Comparison of ENCODE assay signal across 24 cellular contexts in the genomic region with DNA sequence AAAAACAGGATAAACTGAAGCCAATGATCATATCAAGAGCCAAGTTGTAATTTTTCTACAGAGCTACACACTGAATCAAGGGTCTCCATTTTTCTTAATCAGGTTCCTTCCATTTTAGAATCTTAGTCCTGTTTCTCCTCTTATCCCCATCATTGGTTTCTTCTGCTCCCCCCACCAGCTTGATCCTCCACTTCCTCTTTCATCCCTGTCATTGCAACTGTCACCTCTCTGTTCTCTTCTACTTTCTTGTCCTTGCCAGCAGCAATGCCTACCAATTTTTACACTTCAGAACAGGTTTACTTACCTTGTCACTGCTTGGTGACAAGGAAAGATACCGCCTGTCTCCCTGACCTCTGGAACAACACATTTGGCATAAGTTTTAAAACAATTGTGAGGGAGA.
DNase-seq lines count a peak whose midpoint lies in the region; ATAC-seq and TF ChIP-seq lines count a peak whose summit lies in the region.
"Had no signal": no experiment of that assay in that cellular context is flagged by ENCODE, and none has a peak within 500 bp of the region (broad histone marks: within the 10 kb centered on the region; RNA-seq: fewer than 3 reads in every experiment).

No MANE protein-coding gene starts in this region.

- TF ChIP-seq CTCF in Loucy (conservative IDR thresholded peaks at IDR 0.05; ENCODE audit: low read length): no peak
- TF ChIP-seq CTCF in WTC11 (IDR thresholded peaks at IDR 0.05): no peak

- H2AFZ ChIP-seq in Loucy (ENCODE audit: low read length): 0 out of 2 replicates have a peak overlapping the region, but pooled peaks have one; percentile 64
- H2AFZ ChIP-seq: PC-9 had no signal

- H3K9me2 ChIP-seq in Loucy (replicated peaks; ENCODE audit: low read depth, low read length): no peaks in the 10 kb centered on the region
- H3K9me2 ChIP-seq: SK-N-SH had no signal

- peak overlapping the region; percentile 42 for H3K27ac Mint-ChIP-seq in WTC11
- H3K27ac Mint-ChIP-seq: CD14-positive monocyte; T-helper 2 cell treated with Interferon-gamma antibody and Interleukin-4, amounts not matched to agents 5 μg/mL and 100 μg/mL, for 36 hours had no signal

- POLR2A ChIA-PET in WTC11 (lab: Charles Lee): no interaction called here

- no peaks in the 10 kb centered on the region for H4K20me1 ChIP-seq in BLaER1 treated with 17β-estradiol and CSF1 and Interleukin-3, amounts not matched to agents 10 nM and 100 nM
- H4K20me1 ChIP-seq in Loucy (ENCODE audit: insufficient read depth, low read length, poor library complexity, severe bottlenecking): no peaks in the 10 kb centered on the region

- no peaks in the 10 kb centered on the region for H3F3A ChIP-seq in Loucy (ENCODE audit: low read depth)

- peak overlapping the region in 9 of 11 experiments; percentile 9 to 51 (median 22); a peak in 13 of 22 replicates for H3K4me2 ChIP-seq in BLaER1 treated with 17β-estradiol and CSF1 and Interleukin-3, amounts not matched to agents 10 nM and 100 nM
- H3K4me2 ChIP-seq in Loucy (ENCODE audit: low read depth, low read length, poor library complexity, severe bottlenecking): peak overlapping the region; percentile 59
- H3K4me2 ChIP-seq: PC-9, SK-N-SH had no signal

- H3K4me3 ChIP-seq in BLaER1 treated with 17β-estradiol and CSF1 and Interleukin-3, amounts not matched to agents 10 nM and 100 nM: no peak overlapping the region
- no peak overlapping the region for H3K4me3 ChIP-seq in Loucy (ENCODE audit: low read length, poor library complexity, severe bottlenecking)
- H3K4me3 ChIP-seq: PC-9 had no signal

- H3K4me3 Mint-ChIP-seq in WTC11: no peak overlapping the region
- H3K4me3 Mint-ChIP-seq: CD14-positive monocyte; T-helper 2 cell treated with Interferon-gamma antibody and Interleukin-4, amounts not matched to agents 5 μg/mL and 100 μg/mL, for 36 hours had no signal

- H3K36me3 ChIP-seq in BLaER1 treated with 17β-estradiol and CSF1 and Interleukin-3, amounts not matched to agents 10 nM and 100 nM: no peaks in the 10 kb centered on the region
- no peaks in the 10 kb centered on the region for H3K36me3 ChIP-seq in Loucy (ENCODE audit: insufficient read depth, low read length)

- H3K9me3 ChIP-seq in BLaER1 treated with 17β-estradiol and CSF1 and Interleukin-3, amounts not matched to agents 10 nM and 100 nM (replicated peaks in 1 of 11): 0 out of 22 replicates have a peak, but pooled peaks cover 0 to 3% (median 0%) of the 10 kb centered on the region in 11 experiments
- H3K9me3 ChIP-seq in Loucy (ENCODE audit: insufficient read depth, low read depth, low read length): no peaks in the 10 kb centered on the region
- H3K9me3 ChIP-seq: SK-N-SH had no signal

- H3K36me3 Mint-ChIP-seq in WTC11: peaks cover 35% of the 10 kb centered on the region
- H3K36me3 Mint-ChIP-seq: CD14-positive monocyte had no signal

- H3K27ac ChIP-seq in BLaER1 treated with 17β-estradiol and CSF1 and Interleukin-3, amounts not matched to agents 10 nM and 100 nM: no peak overlapping the region
- H3K27ac ChIP-seq: PC-9 had no signal

- CTCF ChIA-PET in WTC11 (lab: Charles Lee): interaction anchor here (1.4 to 3.8 kb wide), 3 partner anchors 8 to 933 kb away, joined by 3 to 52 read pairs (median 10); no protein-coding TSS in a partner anchor

- no peaks in the 10 kb centered on the region for H3K27me3 Mint-ChIP-seq in WTC11 (ENCODE audit: low read depth)

- H3K27me3 ChIP-seq in BLaER1 treated with 17β-estradiol and CSF1 and Interleukin-3, amounts not matched to agents 10 nM and 100 nM: 0 out of 22 replicates have a peak, but pooled peaks cover 0 to 3% (median 0%) of the 10 kb centered on the region in 11 experiments
- no peaks in the 10 kb centered on the region for H3K27me3 ChIP-seq in Loucy (ENCODE audit: insufficient read depth, low read length, poor library complexity, severe bottlenecking)

- H3K4me1 Mint-ChIP-seq in WTC11: peaks cover 21% of the 10 kb centered on the region

- no peaks in the 10 kb centered on the region for H3K79me2 ChIP-seq in Loucy (ENCODE audit: insufficient read depth, low read length)

- H3K9ac ChIP-seq in BLaER1 treated with 17β-estradiol and CSF1 and Interleukin-3, amounts not matched to agents 10 nM and 100 nM: no peak overlapping the region
- H3K9ac ChIP-seq in Loucy (ENCODE audit: low read depth, low read length, poor library complexity, severe bottlenecking): no peak overlapping the region
- H3K9ac ChIP-seq: SK-N-SH had no signal

- DNase-seq in NOMO-1 treated with DMSO at 0.1 percent for 48 hours (lab: John Stamatoyannopoulos, UW; ENCODE audit: unreplicated experiment) (peak; percentile 78), WTC11 (ENCODE audit: low spot score) (no peak), HuH-7.5 (ENCODE audit: low spot score) (no peak)
- DNase-seq in activated naive CD4-positive, alpha-beta T cell treated with Interleukin-2 at 50 U/mL for 16 hours: no peak
- DNase-seq: AML-193; EL; KG1; NCI-H1092; NCI-H146; NCI-H2029; NCI-H345; NCI-H524; NCI-H774; NK-92 treated with Interleukin-12 subunit alpha and Interleukin-12 subunit beta, amount 100 ng/mL, for 24 hours; PC-9; RPMI8226; SHP77; SK-N-SH had no signal

- ATAC-seq in WTC11 (no peak), GM19467 (IDR thresholded peaks at IDR 0.05; ENCODE audit: unreplicated experiment) (no peak), GM19328 (IDR thresholded peaks at IDR 0.05; ENCODE audit: unreplicated experiment) (no peak)

- peaks cover 31 to 47% (median 37%) of the 10 kb centered on the region in 10 experiments for H3K4me1 ChIP-seq in BLaER1 treated with 17β-estradiol and CSF1 and Interleukin-3, amounts not matched to agents 10 nM and 100 nM
- H3K4me1 ChIP-seq in Loucy (ENCODE audit: insufficient read depth, low read length, poor library complexity, severe bottlenecking): peaks cover 14% of the 10 kb centered on the region

- H3K9me3 Mint-ChIP-seq in WTC11: no peaks in the 10 kb centered on the region
- H3K9me3 Mint-ChIP-seq: T-helper 2 cell treated with Interferon-gamma antibody and Interleukin-4, amounts not matched to agents 5 μg/mL and 100 μg/mL, for 36 hours had no signal

TF ChIP-seq in WTC11, 78 proteins besides CTCF, POLR2A, EP300 and RAD21:
- TF ChIP-seq JUN (CRISPR knock-in tag; IDR thresholded peaks at IDR 0.05) (no peak), ZNF512 (CRISPR knock-in tag; IDR thresholded peaks at IDR 0.05; ENCODE audit: borderline replicate concordance) (no peak), ZBTB21 (CRISPR knock-in tag; IDR thresholded peaks at IDR 0.05; ENCODE audit: borderline replicate concordance) (no peak)
